Comparison of ENCODE assay signal across 8 cellular contexts in genomic region chr1:160681067-160681890, GRCh38. TPM values are rescaled to one million over a fixed set of nuclear protein-coding genes. Genes with fewer than 3 reads are reported as not detected.
A peak's percentile ranks its signal among the peaks of the same experiment; 100 is the strongest.
DNase-seq lines count a peak whose midpoint lies in the region; ATAC-seq, FAIRE-seq and TF ChIP-seq lines count a peak whose summit lies in the region.

No MANE protein-coding gene starts in this region.

- peak; percentile 62 for ATAC-seq in GM19397 (IDR thresholded peaks at IDR 0.05; ENCODE audit: unreplicated experiment)

- peak; percentile 13 for DNase-seq in LNCaP clone FGC (ENCODE audit: low read depth)
- peak; percentile 86 for DNase-seq in T-helper 9 cell
- DNase-seq in ascending aorta (ENCODE audit: low spot score in 2 of 2): peak; percentile 13 to 79
- peak; percentile 80 for DNase-seq in kidney
- DNase-seq in stimulated activated CD4-positive, alpha-beta T cell treated with anti-CD3 and anti-CD28 coated beads, TNF-alpha, amount 100 ng/mL, for 4 hours (ENCODE audit: low read depth in 3 of 3): peak; percentile 71 to 81 (median 73)
- DNase-seq in NCI-H1436 (lab: John Stamatoyannopoulos, UW): no peak

- intact Hi-C loops in ascending aorta (cut with DNase I): no loop called here
- intact Hi-C loops in kidney (cut with DNase I): no loop called here

- no peaks in the 10 kb centered on the region for H3K4me1 ChIP-seq in ascending aorta
- no peaks in the 10 kb centered on the region for H3K4me1 ChIP-seq in kidney (ENCODE audit: control insufficient read depth in 1 of 2, insufficient read depth in 1 of 2, low read depth in 1 of 2, low read length in 2 of 2)

- H3K27me3 ChIP-seq in ascending aorta: no peaks in the 10 kb centered on the region

- H3K4me3 ChIP-seq in LNCaP clone FGC (ENCODE audit: low read depth, low read length): no peak overlapping the region
- no peak overlapping the region for H3K4me3 ChIP-seq in ascending aorta
- no peak overlapping the region for H3K4me3 ChIP-seq in kidney (ENCODE audit: low read length in 2 of 2)

- H3K9me3 ChIP-seq in ascending aorta: no peaks in the 10 kb centered on the region
- no peaks in the 10 kb centered on the region for H3K9me3 ChIP-seq in kidney (ENCODE audit: control insufficient read depth in 1 of 2, low read length in 2 of 2)

- TF ChIP-seq CTCF in C4-2B (conservative IDR thresholded peaks at IDR 0.05) (peak; percentile 68), LNCaP clone FGC (IDR thresholded peaks at IDR 0.05; ENCODE audit: control insufficient read depth, extremely low read depth, insufficient read depth) (peak; percentile 41; the same call in 1 of the 2 replicates), ascending aorta (IDR thresholded peaks at IDR 0.05) (peak; percentile 13 to 57 (median 38)), kidney (IDR thresholded peaks at IDR 0.05; ENCODE audit: borderline replicate concordance, extremely low read depth, insufficient read depth) (peak; percentile 47)

- no peak for FAIRE-seq in kidney (lab: Jason Lieb, UNC)

- H3K36me3 ChIP-seq in ascending aorta: no peaks in the 10 kb centered on the region
- no peaks in the 10 kb centered on the region for H3K36me3 ChIP-seq in kidney (ENCODE audit: control insufficient read depth in 1 of 2, insufficient read depth in 2 of 2, low read length in 2 of 2)

- no peak overlapping the region for H3K9ac ChIP-seq in kidney (ENCODE audit: low read length in 2 of 2)

- H3K27ac ChIP-seq in C4-2B (no peak overlapping the region), ascending aorta (no peak overlapping the region), kidney (ENCODE audit: low read depth in 2 of 2, low read length in 2 of 2) (no peak overlapping the region)

RNA-seq across cellular contexts. Expression of gene CD48, which starts 30.3 kb away (rescaled TPM):
- total RNA-seq in ascending aorta: not detected
- total RNA-seq in kidney: 20.5 TPM
- polyA plus RNA-seq in kidney (ENCODE audit: insufficient read depth, low read depth, low replicate concordance): 3.2 TPM

RNA-seq across cellular contexts. Expression of gene SLAMF1, which starts 34.4 kb away (rescaled TPM):
- total RNA-seq in ascending aorta (not detected), kidney (3.3 TPM)
- polyA plus RNA-seq in kidney (ENCODE audit: insufficient read depth, low read depth, low replicate concordance): 0.13 TPM

RNA-seq across cellular contexts. Expression of gene SLAMF7, which starts 57.8 kb away (rescaled TPM):
- not detected for total RNA-seq in ascending aorta
- 13.9 TPM for total RNA-seq in kidney
- 0.65 TPM for polyA plus RNA-seq in kidney (ENCODE audit: insufficient read depth, low read depth, low replicate concordance)

Comparison
In these comparisons a context has a peak if more than half of its experiments do, and no peak if none do; other contexts are left out.
1. RNA of gene CD48, which starts 30.3 kb away (total RNA-seq): 20.5 TPM in kidney (single experiment); not detected in ascending aorta (single experiment); every median in the first group is over 10 times any median in the second.
2. RNA of gene SLAMF7, which starts 57.8 kb away (total RNA-seq): 13.9 TPM in kidney (single experiment); not detected in ascending aorta (single experiment); every median in the first group is over 10 times any median in the second.
3. Peak in every context shown above with its lines, with median percentiles within 50 percentile points of each other: CTCF ChIP-seq.